ENCODE assay signal across 1 cellular context in genomic region chr22:46060292-46061123, GRCh38.
TF ChIP-seq lines count a peak whose summit lies in the region.

No MANE protein-coding gene starts in this region.

TF ChIP-seq in K562, 482 proteins besides CTCF, POLR2A, EP300 and RAD21 (continued from another document):
- no peak for TF ChIP-seq FOXP4 (CRISPR knock-in tag; IDR thresholded peaks at IDR 0.05; ENCODE audit: borderline replicate concordance)
- TF ChIP-seq CBX8 (IDR thresholded peaks at IDR 0.05; ENCODE audit: borderline replicate concordance, extremely low read depth, low read depth, low read length, poor library complexity, severe bottlenecking), result peak; percentile 52
TF ChIP-seq in K562: peak in this region for 1.
